ENCODE assay signal across 24 cellular contexts in genomic region chr1:244096066-244096610, GRCh38. TPM values are rescaled to one million over a fixed set of nuclear protein-coding genes. Genes with fewer than 3 reads are reported as not detected.
A peak's percentile ranks its signal among the peaks of the same experiment; 100 is the strongest.
DNase-seq lines count a peak whose midpoint lies in the region; ATAC-seq, FAIRE-seq and TF ChIP-seq lines count a peak whose summit lies in the region.
"Had no signal": no experiment of that assay in that cellular context is flagged by ENCODE, and none has a peak within 500 bp of the region (broad histone marks: within the 10 kb centered on the region; RNA-seq: fewer than 3 reads in every experiment).

No MANE protein-coding gene starts in this region.

- H4K12ac ChIP-seq in trophoblast cell (ENCODE audit: low read depth, low read length), result no peak overlapping the region

- H4K5ac ChIP-seq in mesendoderm (ENCODE audit: low read length), result no peak overlapping the region

- H3K79me2 ChIP-seq in HepG2 (ENCODE audit: insufficient read depth, low read length) (no peaks in the 10 kb centered on the region), mesendoderm (ENCODE audit: control insufficient read depth, insufficient read depth, low read length) (no peaks in the 10 kb centered on the region), trophoblast cell (ENCODE audit: control insufficient read depth, insufficient read depth, low read length, poor library complexity) (no peaks in the 10 kb centered on the region)

- H3K9me3 ChIP-seq in right lobe of liver (no peaks in the 10 kb centered on the region), HepG2 (ENCODE audit: low read length) (no peaks in the 10 kb centered on the region), trophoblast cell (ENCODE audit: insufficient read depth, low read depth, low read length) (peaks cover 2% of the 10 kb centered on the region)
- H3K9me3 ChIP-seq: BLaER1 had no signal

- no TSS peak for BruUV-seq in HepG2 (replicated peaks; lab: Mats Ljungman, UMichigan)

- no peak overlapping the region for H2BK120ac ChIP-seq in mesendoderm (ENCODE audit: low read depth, low read length)
- H2BK120ac ChIP-seq in trophoblast cell (ENCODE audit: insufficient read depth, low read length, poor library complexity), result no peak overlapping the region

- H3K18ac ChIP-seq in mesendoderm (ENCODE audit: low read length) (no peak overlapping the region), trophoblast cell (ENCODE audit: low read length) (no peak overlapping the region)

- H3K56ac ChIP-seq in mesendoderm (ENCODE audit: low read length), result no peak overlapping the region

- no peaks in the 10 kb centered on the region for H3K27me3 ChIP-seq in right lobe of liver
- peaks cover 0 to 12% of the 10 kb centered on the region in 2 experiments; a peak in 2 of 5 replicates for H3K27me3 ChIP-seq in HepG2 (ENCODE audit: control insufficient read depth in 1 of 2, insufficient read depth in 2 of 2, low read length in 2 of 2)
- no peaks in the 10 kb centered on the region for H3K27me3 ChIP-seq in mesendoderm (ENCODE audit: insufficient read depth, low read length, poor library complexity)
- no peaks in the 10 kb centered on the region for H3K27me3 ChIP-seq in trophoblast cell (ENCODE audit: insufficient read depth, low read length)
- H3K27me3 ChIP-seq: BLaER1 had no signal

- H2BK15ac ChIP-seq in mesendoderm (replicated peaks; ENCODE audit: low read depth), result no peak overlapping the region

- no peak overlapping the region for H2BK12ac ChIP-seq in trophoblast cell (ENCODE audit: low read length)

- no peak overlapping the region for H3K4me3 ChIP-seq in right lobe of liver
- no peak overlapping the region for H3K4me3 ChIP-seq in HepG2 (replicated peaks in 1 of 3; ENCODE audit: insufficient read depth in 1 of 3, low read depth in 2 of 3, low read length in 3 of 3)
- H3K4me3 ChIP-seq in mesendoderm (ENCODE audit: low read length), result no peak overlapping the region
- no peak overlapping the region for H3K4me3 ChIP-seq in trophoblast cell (ENCODE audit: low read depth, low read length)
- H3K4me3 ChIP-seq: BLaER1, GM23248 had no signal

- no peaks in the 10 kb centered on the region for H3K36me3 ChIP-seq in right lobe of liver
- no peaks in the 10 kb centered on the region for H3K36me3 ChIP-seq in HepG2 (replicated peaks in 1 of 2; ENCODE audit: control insufficient read depth in 1 of 2, insufficient read depth in 2 of 2, low read length in 2 of 2)
- H3K36me3 ChIP-seq in mesendoderm (ENCODE audit: control insufficient read depth, insufficient read depth, low read length), result no peaks in the 10 kb centered on the region
- H3K36me3 ChIP-seq in trophoblast cell (ENCODE audit: control insufficient read depth in 1 of 2, insufficient read depth in 2 of 2, low read length in 2 of 2), result no peaks in the 10 kb centered on the region
- H3K36me3 ChIP-seq: BLaER1 had no signal

- H3K4me2 ChIP-seq in HepG2 (ENCODE audit: low read depth, low read length) (no peak overlapping the region), mesendoderm (ENCODE audit: low read length) (no peak overlapping the region), trophoblast cell (ENCODE audit: low read length) (no peak overlapping the region)
- H3K4me2 ChIP-seq: BLaER1 had no signal

- 77% methylated on average over 8 of the region's 13 CpGs for WGBS in right lobe of liver (ENCODE audit: insufficient coverage, low coverage, low lambda C conversion rate, missing lambda C conversion rate)
- WGBS in HepG2 (ENCODE audit: low lambda C conversion rate), result 74% methylated on average over 12 of the region's 13 CpGs
- no CpG with 5 or more reads among the region's 13 CpGs for WGBS in mesendoderm (ENCODE audit: extremely low coverage, insufficient coverage, low lambda C conversion rate)
- WGBS in trophoblast cell (ENCODE audit: extremely low coverage, insufficient coverage, insufficient read length), result no CpG with 5 or more reads among the region's 13 CpGs

- DNase-seq in right lobe of liver, result no peak
- DNase-seq in HepG2 (ENCODE audit: low spot score), result no peak
- peak; percentile 44 for DNase-seq in mesendoderm
- peak; percentile 85 to 93 for DNase-seq in trophoblast cell
- DNase-seq in COLO829 (ENCODE audit: low spot score), result no peak
- DNase-seq in stimulated activated CD4-positive, alpha-beta T cell treated with anti-CD3 and anti-CD28 coated beads, Interleukin-12 subunit alpha, Interleukin-12 subunit beta, amount 100 ng/mL, for 4 hours, result no peak
- DNase-seq: CD4-positive, CD25-positive, alpha-beta regulatory T cell; CD8-positive, alpha-beta T cell; DMS 273 treated with DMSO at 0.1 percent for 48 hours; DMS79; EL; GF-D8; GM23248; H7; HCEC 1CT had no signal

- H4K20me1 ChIP-seq in HepG2 (ENCODE audit: insufficient read depth, low read length), result no peaks in the 10 kb centered on the region
- H4K20me1 ChIP-seq: BLaER1 had no signal

- no peak for TF ChIP-seq RAD21 in HepG2 (CRISPR knock-in tag; IDR thresholded peaks at IDR 0.05)

- H2AK5ac ChIP-seq in mesendoderm (ENCODE audit: low read length), result no peak overlapping the region
- H2AK5ac ChIP-seq in trophoblast cell (ENCODE audit: low read length), result no peak overlapping the region

- no peak for TF ChIP-seq EP300 in HepG2 (IDR thresholded peaks at IDR 0.05; ENCODE audit: low read depth in 2 of 2, low read length in 2 of 2)
- TF ChIP-seq EP300 in HepG2 (CRISPR knock-in tag; IDR thresholded peaks at IDR 0.05; ENCODE audit: borderline replicate concordance), result no peak

- ATAC-seq in right lobe of liver (no peak), HepG2 (no peak), GM21825 (IDR thresholded peaks at IDR 0.05; ENCODE audit: unreplicated experiment) (no peak)
- ATAC-seq: CD8-positive, alpha-beta T cell had no signal

- no peak overlapping the region for H4K91ac ChIP-seq in trophoblast cell (ENCODE audit: low read depth, low read length)

- intact Hi-C loops in right lobe of liver (cut with DNase I), result no loop called here
- intact Hi-C loops in HepG2 (cut with micrococcal nuclease; ENCODE audit: unreplicated experiment), result no loop called here

- H3K79me1 ChIP-seq in mesendoderm (ENCODE audit: low read length) (no peaks in the 10 kb centered on the region), trophoblast cell (ENCODE audit: low read length) (no peaks in the 10 kb centered on the region)

- in situ Hi-C loops in HepG2 (cut with HindIII; ENCODE audit: extremely low pct_ligation_motif_present, low pct_unique_long_range_greater_than_20kb), result no loop called here

- H3K14ac ChIP-seq in trophoblast cell (ENCODE audit: low read length), result no peak overlapping the region

- H3K23ac ChIP-seq in mesendoderm (ENCODE audit: low read length), result no peak overlapping the region
- no peak overlapping the region for H3K23ac ChIP-seq in trophoblast cell (ENCODE audit: low read length)

- H3K4me1 ChIP-seq in right lobe of liver (peaks cover 0 to 38% (median 18%) of the 10 kb centered on the region in 4 donors), HepG2 (ENCODE audit: insufficient read depth, low read length) (no peaks in the 10 kb centered on the region), mesendoderm (ENCODE audit: control insufficient read depth, low read depth, low read length) (no peaks in the 10 kb centered on the region), trophoblast cell (ENCODE audit: control insufficient read depth in 1 of 2, insufficient read depth in 2 of 2, low read length in 2 of 2) (no peaks in the 10 kb centered on the region)

- TF ChIP-seq CTCF in right lobe of liver (IDR thresholded peaks at IDR 0.05) (no peak), HepG2 (CRISPR knock-in tag; IDR thresholded peaks at IDR 0.05) (no peak)

- POLR2A ChIA-PET in HepG2 (lab: Yijun Ruan, JAX), result no interaction called here

- CTCF ChIA-PET in HepG2 (lab: Yijun Ruan, JAX; ENCODE audit: low intra/inter-chr PET ratio, low total read pairs), result no interaction called here

- TF ChIP-seq POLR2A in right lobe of liver (IDR thresholded peaks at IDR 0.05), result no peak
- TF ChIP-seq POLR2A in HepG2 (IDR thresholded peaks at IDR 0.05; ENCODE audit: insufficient read depth in 1 of 2, low read depth in 2 of 2, low read length in 2 of 2), result no peak

- H3K27ac ChIP-seq in right lobe of liver, result peak overlapping the region in 2 of 3 donors; percentile 89 to 93
- H3K27ac ChIP-seq in HepG2 (ENCODE audit: extremely low read length, insufficient read depth, low read length), result no peak overlapping the region
- no peak overlapping the region for H3K27ac ChIP-seq in mesendoderm (ENCODE audit: low read depth, low read length)
- no peak overlapping the region for H3K27ac ChIP-seq in trophoblast cell (ENCODE audit: low read depth, low read length)
- H3K27ac ChIP-seq: 22Rv1, BLaER1, C4-2B, GM23248 had no signal

- H4K8ac ChIP-seq in mesendoderm (ENCODE audit: low read depth, low read length) (no peak overlapping the region), trophoblast cell (ENCODE audit: low read depth, low read length) (no peak overlapping the region)

- H2AFZ ChIP-seq in HepG2 (ENCODE audit: low read length) (no peak overlapping the region), trophoblast cell (ENCODE audit: insufficient read depth, low read length, poor library complexity) (no peak overlapping the region)
- H2AFZ ChIP-seq: GM23248 had no signal

- no peak for FAIRE-seq in HepG2 (lab: Jason Lieb, UNC)
- FAIRE-seq: A204.1, D721Med, GM12891, GM18507, H1 had no signal

- H3K9ac ChIP-seq in HepG2 (ENCODE audit: insufficient read depth, low read depth, low read length), result no peak overlapping the region
- H3K9ac ChIP-seq in mesendoderm (ENCODE audit: low read length), result no peak overlapping the region
- no peak overlapping the region for H3K9ac ChIP-seq in trophoblast cell (ENCODE audit: low read length)
- H3K9ac ChIP-seq: BLaER1, GM23248 had no signal

- H3K4ac ChIP-seq in mesendoderm (ENCODE audit: low read depth, low read length) (no peak overlapping the region), trophoblast cell (ENCODE audit: low read depth, low read length) (no peak overlapping the region)

- H2BK5ac ChIP-seq in mesendoderm (ENCODE audit: low read length) (no peak overlapping the region), trophoblast cell (ENCODE audit: low read depth, low read length, poor library complexity) (no peak overlapping the region)

RNA-seq across cellular contexts. Expression of gene ZBTB18, which starts 45.1 kb away (rescaled TPM):
- 10 to 100 TPM in 3 of 6 experiments, 1 to 10 TPM in 3; 9.0 to 16.1 (median 10.0) TPM for total RNA-seq in right lobe of liver
- total RNA-seq in HepG2 (2016; rRNA removed; fragmentation: Illumina TruSeq; extraction: Trizol), result 3.1 TPM in 2 replicates
- total RNA-seq in HepG2 (2016; cell fraction: cytosol; rRNA removed; fragmentation: Illumina TruSeq; extraction: Trizol; ENCODE audit: low read depth), result 0.44 and 0.51 TPM in 2 replicates
- total RNA-seq in HepG2 (2016; cell fraction: insoluble cytoplasmic fraction; rRNA removed; fragmentation: Illumina TruSeq; extraction: Trizol), result 2.8 and 3.3 TPM in 2 replicates
- 2.2 and 2.5 TPM in 2 replicates for total RNA-seq in HepG2 (2016; cell fraction: membrane; rRNA removed; fragmentation: Illumina TruSeq; extraction: Trizol)
- total RNA-seq in HepG2 (2016; cell fraction: nucleus; rRNA removed; fragmentation: Illumina TruSeq; extraction: Trizol), result 2.1 and 2.7 TPM in 2 replicates
- 4.3 and 4.4 TPM in 2 replicates for polyA plus RNA-seq in HepG2 (2011; rRNA removed)
- 2.7 TPM in 2 replicates for polyA plus RNA-seq in HepG2 (2011; cell fraction: cytosol; rRNA removed)
- 8.0 and 9.0 TPM in 2 replicates for polyA plus RNA-seq in HepG2 (2011; cell fraction: nucleus; rRNA removed)
- 3.9 and 4.1 TPM in 2 replicates for polyA plus RNA-seq in HepG2 (2012)
- 0.16 and 0.23 TPM in 2 replicates for polyA plus RNA-seq in HepG2 (2016; cell fraction: cytosol; fragmentation: Illumina TruSeq; extraction: Trizol; ENCODE audit: low read depth)
- 2.4 and 3.0 TPM in 2 replicates for polyA plus RNA-seq in HepG2 (2016; cell fraction: insoluble cytoplasmic fraction; fragmentation: Illumina TruSeq; extraction: Trizol; ENCODE audit: low read depth)
- polyA plus RNA-seq in HepG2 (2016; cell fraction: membrane; fragmentation: Illumina TruSeq; extraction: Trizol; ENCODE audit: low read depth), result 1.1 and 1.4 TPM in 2 replicates
- 6.3 and 6.5 TPM in 2 replicates for polyA plus RNA-seq in HepG2 (2016; cell fraction: nucleus; fragmentation: Illumina TruSeq; extraction: Trizol; ENCODE audit: insufficient read depth, low read depth)
- polyA minus RNA-seq in HepG2 (2011; rRNA and poly(A)+ RNA removed; ENCODE audit: low replicate concordance), result 2.7 and 7.5 TPM in 2 replicates
- 3.6 and 4.1 TPM in 2 replicates for polyA minus RNA-seq in HepG2 (2011; cell fraction: cytosol; rRNA and poly(A)+ RNA removed)
- polyA minus RNA-seq in HepG2 (2011; cell fraction: nucleus; rRNA and poly(A)+ RNA removed), result 4.1 and 4.2 TPM in 2 replicates
- 5.9 TPM for polyA plus RNA-seq in mesendoderm (2013, experiment 1 of 2)
- 5.8 TPM for polyA plus RNA-seq in mesendoderm (2013, experiment 2 of 2)
- polyA plus RNA-seq in trophoblast cell (2013), result 6.7 TPM in 2 replicates

Comparison
In these comparisons a context has a peak if more than half of its experiments do, and no peak if none do; other contexts are left out.
1. H3K27ac ChIP-seq: peak in right lobe of liver (2 of 3); none in HepG2 (single experiment), mesendoderm (single experiment) and trophoblast cell (single experiment).
2. DNase-seq: peak in mesendoderm (single experiment) and trophoblast cell (2 of 2); none in right lobe of liver (0 of 3), HepG2 (single experiment), COLO829 (single experiment) and stimulated activated CD4-positive, alpha-beta T cell treated with anti-CD3 and anti-CD28 coated beads, Interleukin-12 subunit alpha, Interleukin-12 subunit beta, amount 100 ng/mL, for 4 hours (single experiment).